ENCODE assay signal across 8 cellular contexts in genomic region chr1:153728305-153729066, GRCh38. TPM values are rescaled to one million over a fixed set of nuclear protein-coding genes. Genes with fewer than 3 reads are reported as not detected.
DNase-seq lines count a peak whose midpoint lies in the region; ATAC-seq and TF ChIP-seq lines count a peak whose summit lies in the region.

No MANE protein-coding gene starts in this region.

- peak overlapping the region; percentile 74 for H3K27ac ChIP-seq in KMS-11

- peak overlapping the region; percentile 88 for H2AFZ ChIP-seq in KMS-11 (ENCODE audit: low read depth)

- peak overlapping the region; percentile 99 for H3K4me2 ChIP-seq in KMS-11

- peaks cover 5% of the 10 kb centered on the region for H3K36me3 Mint-ChIP-seq in T-helper 17 cell (ENCODE audit: low read depth)

- H3K79me2 ChIP-seq in KMS-11 (ENCODE audit: insufficient read depth, low read depth), result peaks cover 10% of the 10 kb centered on the region; the same call in 1 of the 2 replicates

- peak overlapping the region; percentile 100 for H3K4me3 ChIP-seq in KMS-11 (IDR thresholded peaks at IDR 0.05; ENCODE audit: insufficient read depth, low read depth, low read length)
- H3K4me3 ChIP-seq in cardiac fibroblast (replicated peaks in 1 of 2; ENCODE audit: low read depth in 2 of 2, low read length in 2 of 2), result peak overlapping the region; percentile 78 to 82

- H3K27me3 Mint-ChIP-seq in T-helper 17 cell, result no peaks in the 10 kb centered on the region

- H3K4me1 ChIP-seq in KMS-11 (ENCODE audit: low read depth, poor library complexity, severe bottlenecking), result peaks cover 14% of the 10 kb centered on the region

- no peak for ATAC-seq in T-helper 17 cell
- no peak for ATAC-seq in HG03520 (IDR thresholded peaks at IDR 0.05; ENCODE audit: unreplicated experiment)
- no peak for ATAC-seq in GM18519 (IDR thresholded peaks at IDR 0.05; ENCODE audit: low FRiP score, unreplicated experiment)

- H3K27ac Mint-ChIP-seq in T-helper 17 cell, result peak overlapping the region; percentile 92

- no peaks in the 10 kb centered on the region for H4K20me1 ChIP-seq in KMS-11 (ENCODE audit: insufficient read depth)

- peaks cover 20% of the 10 kb centered on the region for H3K4me1 Mint-ChIP-seq in T-helper 17 cell

- no peaks in the 10 kb centered on the region for H3K9me3 ChIP-seq in T-helper 17 cell (ENCODE audit: control insufficient read depth, low read length, poor library complexity, severe bottlenecking)

- peak overlapping the region; percentile 82 for H3K9ac ChIP-seq in KMS-11

- H3K4me3 Mint-ChIP-seq in T-helper 17 cell, result peak overlapping the region; percentile 94

- no peaks in the 10 kb centered on the region for H3K36me3 ChIP-seq in KMS-11 (ENCODE audit: insufficient read depth)

- DNase-seq in DMS153 treated with DMSO at 0.1 percent for 48 hours (lab: John Stamatoyannopoulos, UW; ENCODE audit: unreplicated experiment) (peak; percentile 52), T-helper 17 cell (peak; percentile 9 to 27 (median 13)), cardiac fibroblast (ENCODE audit: low read depth in 2 of 2) (peak; percentile 49 to 73), kidney glomerular epithelial cell (lab: John Stamatoyannopoulos, UW) (peak; percentile 64)
- DNase-seq in stimulated activated CD4-positive, alpha-beta T cell treated with anti-CD3 and anti-CD28 coated beads, Interleukin-1b, Interleukin-23, amount 100 ng/mL, for 24 hours (ENCODE audit: low read depth in 4 of 4, low spot score in 1 of 4), result peak in 3 of 4 experiments; percentile 7 to 10 (median 7)

- no peaks in the 10 kb centered on the region for H3K27me3 ChIP-seq in KMS-11 (ENCODE audit: insufficient read depth, low read depth)

- TF ChIP-seq CTCF in KMS-11 (conservative IDR thresholded peaks at IDR 0.05; ENCODE audit: low read depth, low read length), result peak; percentile 26
- TF ChIP-seq CTCF in cardiac fibroblast (IDR thresholded peaks at IDR 0.05; ENCODE audit: low read depth, low read length), result no peak

RNA-seq across cellular contexts. Expression of gene INTS3, which starts 0.6 kb away (rescaled TPM):
- 10 to 100 TPM; 33.6 to 47.6 TPM for total RNA-seq in T-helper 17 cell

RNA-seq across cellular contexts. Expression of gene SLC27A3, which starts 46.7 kb away (rescaled TPM):
- total RNA-seq in T-helper 17 cell, result 10 to 100 TPM in 1 of 2 donors, 1 to 10 TPM in 1; 7.4 to 10.0 TPM

RNA-seq across cellular contexts. Expression of gene NPR1, which starts 50.0 kb away (rescaled TPM):
- not detected for total RNA-seq in T-helper 17 cell

RNA-seq across cellular contexts. Expression of gene ILF2, which starts 57.7 kb away (rescaled TPM):
- 100 to 1,000 TPM; 136 to 142 TPM for total RNA-seq in T-helper 17 cell

Comparison
In these comparisons a context has a peak if more than half of its experiments do, and no peak if none do; other contexts are left out.
1. DNase-seq: peak in every context shown above with its lines; median percentile 64 in kidney glomerular epithelial cell; 61 in cardiac fibroblast; 52 in DMS153 treated with DMSO at 0.1 percent for 48 hours; 13 in T-helper 17 cell; 7 in stimulated activated CD4-positive, alpha-beta T cell treated with anti-CD3 and anti-CD28 coated beads, Interleukin-1b, Interleukin-23, amount 100 ng/mL, for 24 hours.